In genomic region chr5:34656700-34657549, GRCh38 we compare ENCODE assay signal across 8 cellular contexts. TPM values are rescaled to one million over a fixed set of nuclear protein-coding genes. Genes with fewer than 3 reads are reported as not detected.
A peak's percentile ranks its signal among the peaks of the same experiment; 100 is the strongest.
DNase-seq lines count a peak whose midpoint lies in the region; ATAC-seq and TF ChIP-seq lines count a peak whose summit lies in the region.

No MANE protein-coding gene starts in this region.

- peaks cover 18 to 28% (median 22%) of the 10 kb centered on the region in 4 donors for H3K4me1 Mint-ChIP-seq in naive thymus-derived CD8-positive, alpha-beta T cell

- H3K36me3 Mint-ChIP-seq in naive thymus-derived CD8-positive, alpha-beta T cell = peaks cover 2 to 8% (median 3%) of the 10 kb centered on the region in 3 donors

- peaks cover 51% of the 10 kb centered on the region for H3K79me2 ChIP-seq in ACC112 (ENCODE audit: control insufficient read depth, insufficient read depth, low read length, unreplicated experiment)

- H3K4me3 Mint-ChIP-seq in naive thymus-derived CD8-positive, alpha-beta T cell = peak overlapping the region; percentile 29 to 96 (median 76)

- peak; percentile 48 for DNase-seq in GM20000 (ENCODE audit: low spot score)
- DNase-seq in UCSD-AML1 (lab: John Stamatoyannopoulos, UW; ENCODE audit: unreplicated experiment) = peak; percentile 41
- DNase-seq in epithelial cell of prostate (ENCODE audit: low read depth, low spot score) = no peak
- DNase-seq in naive thymus-derived CD8-positive, alpha-beta T cell = peak in 1 of 10 donors; percentile 1
- no peak for DNase-seq in AG08395 (ENCODE audit: low spot score)
- no peak for DNase-seq in NCI-H1694 treated with DMSO at 0.1 percent for 48 hours (lab: John Stamatoyannopoulos, UW)

- peaks cover 39% of the 10 kb centered on the region for H3K4me1 ChIP-seq in ACC112 (ENCODE audit: control insufficient read depth, insufficient read depth, low read length, unreplicated experiment)

- TF ChIP-seq CTCF in GM20000 (IDR thresholded peaks at IDR 0.05; ENCODE audit: extremely low read depth, missing control alignments) = no peak

- POLR2A ChIA-PET in naive thymus-derived CD8-positive, alpha-beta T cell (lab: Charles Lee) = no interaction called here

- H2AFZ ChIP-seq in ACC112 (ENCODE audit: low read length, unreplicated experiment) = peak overlapping the region; percentile 44

- H3K27ac ChIP-seq in ACC112 (ENCODE audit: low read depth, low read length) (peak overlapping the region; percentile 94), epithelial cell of prostate (peak overlapping the region; percentile 90)

- ATAC-seq in naive thymus-derived CD8-positive, alpha-beta T cell = no peak
- no peak for ATAC-seq in GM21526 (IDR thresholded peaks at IDR 0.05; ENCODE audit: low FRiP score, unreplicated experiment)

- no peaks in the 10 kb centered on the region for H3K27me3 ChIP-seq in ACC112 (ENCODE audit: insufficient read depth, low read length)

- H3K36me3 ChIP-seq in ACC112 (ENCODE audit: insufficient read depth, low read length) = peaks cover 8% of the 10 kb centered on the region; the same call in 1 of the 2 replicates

- peak overlapping the region in 1 of 10 donors; percentile 16 for H3K27ac Mint-ChIP-seq in naive thymus-derived CD8-positive, alpha-beta T cell

- peak overlapping the region; percentile 99 for H3K4me3 ChIP-seq in ACC112 (ENCODE audit: low read depth, low read length)

- peaks cover 0 to 6% (median 0%) of the 10 kb centered on the region in 9 donors for H3K9me3 Mint-ChIP-seq in naive thymus-derived CD8-positive, alpha-beta T cell

- peaks cover 19 to 62% (median 39%) of the 10 kb centered on the region in 5 donors for H3K27me3 Mint-ChIP-seq in naive thymus-derived CD8-positive, alpha-beta T cell

RNA-seq across cellular contexts. Expression of gene RAI14, which starts 0.8 kb away (rescaled TPM):
- not detected for total RNA-seq in naive thymus-derived CD8-positive, alpha-beta T cell
- not detected for polyA plus RNA-seq in naive thymus-derived CD8-positive, alpha-beta T cell

Comparison
In these comparisons a context has a peak if more than half of its experiments do, and no peak if none do; other contexts are left out.
1. DNase-seq: peak in GM20000 (single experiment) and UCSD-AML1 (single experiment); none in epithelial cell of prostate (single experiment), AG08395 (single experiment) and NCI-H1694 treated with DMSO at 0.1 percent for 48 hours (single experiment).